Comparison of ENCODE assay signal across 23 cellular contexts in the genomic region with DNA sequence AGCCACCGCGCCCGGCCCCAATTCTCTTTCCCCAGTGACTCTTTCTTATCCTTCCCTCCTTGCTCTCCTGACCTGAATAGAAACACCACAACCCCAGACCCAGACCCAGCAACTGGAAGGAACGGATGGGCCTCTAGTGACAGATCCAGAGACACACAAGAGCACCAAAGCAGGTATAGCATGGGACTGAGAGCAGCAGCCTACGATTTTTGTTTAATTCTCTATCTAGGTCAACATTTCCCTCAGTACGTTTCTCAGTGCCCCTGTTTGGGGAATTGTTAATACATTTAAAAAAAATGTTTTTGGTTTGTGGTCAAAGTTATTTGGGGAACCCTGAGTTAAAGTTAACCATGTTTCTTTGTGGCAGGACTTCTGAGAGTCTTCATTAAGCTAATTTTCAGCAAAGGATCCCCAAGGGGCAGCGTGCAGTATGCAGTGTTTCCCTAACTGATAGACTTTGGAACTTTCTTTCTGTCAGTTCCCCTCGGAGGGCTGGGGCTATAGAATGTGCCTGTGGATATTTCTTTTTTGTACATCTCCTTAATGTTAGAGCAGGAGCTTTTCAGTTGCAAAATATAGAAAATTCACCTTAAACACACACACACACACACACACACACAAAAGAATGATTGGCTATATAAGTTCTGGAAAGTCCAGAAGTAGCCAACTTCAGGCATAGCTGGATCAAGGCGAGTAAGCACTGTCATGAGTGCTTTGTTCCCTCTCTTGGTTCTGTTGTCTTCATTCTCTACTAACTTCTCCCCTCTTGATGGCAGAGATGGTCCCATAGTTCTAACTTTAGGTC. TPM values are rescaled to one million over a fixed set of nuclear protein-coding genes. Genes with fewer than 3 reads are reported as not detected.
DNase-seq lines count a peak whose midpoint lies in the region; ATAC-seq and TF ChIP-seq lines count a peak whose summit lies in the region.
"Had no signal": no experiment of that assay in that cellular context is flagged by ENCODE, and none has a peak within 500 bp of the region (broad histone marks: within the 10 kb centered on the region; RNA-seq: fewer than 3 reads in every experiment).

No MANE protein-coding gene starts in this region.

- peak overlapping the region; percentile 55 for H3K27ac Mint-ChIP-seq in MCF 10A (ENCODE audit: low read depth, unreplicated experiment)
- H3K27ac Mint-ChIP-seq in activated CD8-positive, alpha-beta T cell treated with anti-CD3 and anti-CD28 coated beads for 36 hours: peak overlapping the region; percentile 30
- peak overlapping the region; percentile 25 for H3K27ac Mint-ChIP-seq in stimulated activated memory B cell treated with anti-CD40 and anti-IgM and Interleukin-4, amounts not matched to agents 10 μg/mL and 1 μg/mL and 100 μg/mL, for 72 hours
- H3K27ac Mint-ChIP-seq: T-helper 1 cell treated with Interleukin-12 subunit alpha and Interleukin-12 subunit beta and Interleukin-4 antibody, amounts not matched to agents 30 μg/mL and 1 μg/mL, for 36 hours had no signal

- H3K27me3 Mint-ChIP-seq in MCF 10A (ENCODE audit: insufficient read depth, unreplicated experiment): no peaks in the 10 kb centered on the region
- H3K27me3 Mint-ChIP-seq in activated CD8-positive, alpha-beta T cell treated with anti-CD3 and anti-CD28 coated beads for 36 hours: no peaks in the 10 kb centered on the region
- no peaks in the 10 kb centered on the region for H3K27me3 Mint-ChIP-seq in stimulated activated memory B cell treated with anti-CD40 and anti-IgM and Interleukin-4, amounts not matched to agents 10 μg/mL and 1 μg/mL and 100 μg/mL, for 72 hours

- no peak overlapping the region for H2AFZ ChIP-seq in mammary epithelial cell (ENCODE audit: low read depth, low read length)

- no peak overlapping the region for H3K4me3 ChIP-seq in mammary epithelial cell (replicated peaks in 1 of 3; ENCODE audit: insufficient read depth in 1 of 3, low read depth in 2 of 3, low read length in 3 of 3)
- H3K4me3 ChIP-seq: lower lobe of right lung, thoracic aorta had no signal

- peaks cover 5% of the 10 kb centered on the region for H3K9me3 Mint-ChIP-seq in MCF 10A (ENCODE audit: unreplicated experiment)
- peaks cover 40% of the 10 kb centered on the region for H3K9me3 Mint-ChIP-seq in activated CD8-positive, alpha-beta T cell treated with anti-CD3 and anti-CD28 coated beads for 36 hours
- H3K9me3 Mint-ChIP-seq in stimulated activated memory B cell treated with anti-CD40 and anti-IgM and Interleukin-4, amounts not matched to agents 10 μg/mL and 1 μg/mL and 100 μg/mL, for 72 hours: peaks cover 12% of the 10 kb centered on the region

- peaks cover 41% of the 10 kb centered on the region for H3K79me2 ChIP-seq in mammary epithelial cell (ENCODE audit: insufficient read depth, low read length)

- dilution Hi-C loops in mammary epithelial cell (cut with HindIII; ENCODE audit: low sequenced_read_pairs): loop anchor here (5.0 kb wide), 1 partner anchor 64 kb away; no protein-coding TSS in a partner anchor

- H3K36me3 ChIP-seq in mammary epithelial cell (ENCODE audit: insufficient read depth, low read length): peaks cover 45% of the 10 kb centered on the region

- H3K27ac ChIP-seq in mammary epithelial cell (ENCODE audit: insufficient read depth, low read depth, low read length): no peak overlapping the region
- H3K27ac ChIP-seq: lower lobe of right lung, thoracic aorta, VCaP had no signal

- H4K20me1 ChIP-seq in mammary epithelial cell (ENCODE audit: insufficient read depth, low read length): no peaks in the 10 kb centered on the region

- intact Hi-C loops in MCF 10A (cut with micrococcal nuclease): no loop called here
- intact Hi-C loops in mammary epithelial cell (cut with micrococcal nuclease): loop anchor here (5.0 kb wide), 1 partner anchor 51 kb away; no protein-coding TSS in a partner anchor
- intact Hi-C loops in activated CD8-positive, alpha-beta T cell treated with anti-CD3 and anti-CD28 coated beads for 36 hours (cut with micrococcal nuclease): no loop called here

- no peak overlapping the region for H3K9ac ChIP-seq in mammary epithelial cell (ENCODE audit: insufficient read depth, low read length)

- H3K4me2 ChIP-seq in mammary epithelial cell (ENCODE audit: insufficient read depth, low read depth, low read length): no peak overlapping the region

- POLR2A ChIA-PET in MCF 10A (lab: Yijun Ruan, JAX): interaction anchor here (1.0 kb wide), 1 partner anchor 37 kb away, joined by 3 read pairs; no protein-coding TSS in a partner anchor
- POLR2A ChIA-PET in activated CD8-positive, alpha-beta T cell treated with anti-CD3 and anti-CD28 coated beads for 36 hours (lab: Charles Lee): interaction anchor here (0.8 to 3.2 kb wide), 4 partner anchors 12 to 101 kb away, joined by 3 to 17 read pairs (median 4); no protein-coding TSS in a partner anchor

- no peak for TF ChIP-seq CTCF in MCF 10A (IDR thresholded peaks at IDR 0.05; ENCODE audit: unreplicated experiment)
- TF ChIP-seq CTCF in mammary epithelial cell (conservative IDR thresholded peaks at IDR 0.05 in 1 of 2, IDR thresholded peaks at IDR 0.05 in 1 of 2; ENCODE audit: extremely low read depth in 1 of 2, insufficient read depth in 1 of 2, low read depth in 1 of 2, low read length in 2 of 2): no peak
- no peak for TF ChIP-seq CTCF in activated CD8-positive, alpha-beta T cell treated with anti-CD3 and anti-CD28 coated beads for 36 hours (IDR thresholded peaks at IDR 0.05)

- in situ Hi-C loops in mammary epithelial cell (cut with MboI; ENCODE audit: low sequenced_read_pairs in 2 of 2): loop anchor here in 1 of 2 donors (10.0 kb wide), 1 partner anchor 84 kb away; the partner anchor contains the start of gene LSR

- CTCF ChIA-PET in MCF 10A (lab: Yijun Ruan, JAX): interaction anchor here (0.7 to 3.1 kb wide), 2 partner anchors 12 to 25 kb away, joined by 3 to 10 read pairs; partner anchors contain the start of gene LGI4
- CTCF ChIA-PET in mammary epithelial cell (lab: Charles Lee; ENCODE audit: low non-redundant PET): no interaction called here
- CTCF ChIA-PET in activated CD8-positive, alpha-beta T cell treated with anti-CD3 and anti-CD28 coated beads for 36 hours (lab: Charles Lee): interaction anchor here (0.8 to 1.5 kb wide), 3 partner anchors 19 to 108 kb away, joined by 3 to 4 read pairs (median 3); partner anchors contain the start of gene USF2

- H3K27me3 ChIP-seq in mammary epithelial cell (ENCODE audit: insufficient read depth, low read length): no peaks in the 10 kb centered on the region

- H3K4me3 Mint-ChIP-seq in MCF 10A (ENCODE audit: unreplicated experiment): no peak overlapping the region
- H3K4me3 Mint-ChIP-seq in activated CD8-positive, alpha-beta T cell treated with anti-CD3 and anti-CD28 coated beads for 36 hours: no peak overlapping the region
- H3K4me3 Mint-ChIP-seq in stimulated activated memory B cell treated with anti-CD40 and anti-IgM and Interleukin-4, amounts not matched to agents 10 μg/mL and 1 μg/mL and 100 μg/mL, for 72 hours: no peak overlapping the region
- H3K4me3 Mint-ChIP-seq: T-helper 1 cell treated with Interleukin-12 subunit alpha and Interleukin-12 subunit beta and Interleukin-4 antibody, amounts not matched to agents 30 μg/mL and 1 μg/mL, for 36 hours had no signal

- 98% methylated on average over 5 of the region's 9 CpGs for WGBS in mammary epithelial cell (ENCODE audit: low coverage, missing lambda C conversion rate)

- H3K9me3 ChIP-seq in mammary epithelial cell (replicated peaks; ENCODE audit: insufficient read depth, low read length): peaks cover 35% of the 10 kb centered on the region

- peaks cover 38% of the 10 kb centered on the region for H3K4me1 ChIP-seq in mammary epithelial cell (ENCODE audit: insufficient read depth, low read length)
- H3K4me1 ChIP-seq: lower lobe of right lung had no signal

- DNase-seq in MCF 10A (ENCODE audit: unreplicated experiment) (no peak), mammary epithelial cell (no peak), cortex of kidney (lab: John Stamatoyannopoulos, UW) (no peak)
- no peak for DNase-seq in activated CD8-positive, alpha-beta T cell treated with anti-CD3 and anti-CD28 coated beads for 36 hours
- DNase-seq: activated effector memory CD4-positive, alpha-beta T cell treated with Interleukin-2 at 50 U/mL for 16 hours; central memory CD4-positive, alpha-beta T cell; KBM-7; lower lobe of right lung; MV-4-11; NCI-H1694 treated with DMSO at 0.1 percent for 48 hours; NCI-H748 treated with DMSO at 0.1 percent for 48 hours; occipital lobe; right cardiac atrium; SHP77 treated with DMSO at 0.1 percent for 48 hours had no signal

- peaks cover 63% of the 10 kb centered on the region for H3K36me3 Mint-ChIP-seq in MCF 10A (ENCODE audit: insufficient read depth, unreplicated experiment)
- H3K36me3 Mint-ChIP-seq in activated CD8-positive, alpha-beta T cell treated with anti-CD3 and anti-CD28 coated beads for 36 hours (ENCODE audit: low read depth): peaks cover 100% of the 10 kb centered on the region
- peaks cover 89% of the 10 kb centered on the region for H3K36me3 Mint-ChIP-seq in stimulated activated memory B cell treated with anti-CD40 and anti-IgM and Interleukin-4, amounts not matched to agents 10 μg/mL and 1 μg/mL and 100 μg/mL, for 72 hours

- peaks cover 8% of the 10 kb centered on the region for H3K4me1 Mint-ChIP-seq in MCF 10A (ENCODE audit: insufficient read depth, unreplicated experiment)
- peaks cover 48% of the 10 kb centered on the region for H3K4me1 Mint-ChIP-seq in activated CD8-positive, alpha-beta T cell treated with anti-CD3 and anti-CD28 coated beads for 36 hours (ENCODE audit: low read depth)
- peaks cover 30% of the 10 kb centered on the region for H3K4me1 Mint-ChIP-seq in stimulated activated memory B cell treated with anti-CD40 and anti-IgM and Interleukin-4, amounts not matched to agents 10 μg/mL and 1 μg/mL and 100 μg/mL, for 72 hours

- BruUV-seq in MCF 10A (replicated peaks; lab: Mats Ljungman, UMichigan): no TSS peak
- no TSS peak for BruUV-seq in mammary epithelial cell (replicated peaks; lab: Mats Ljungman, UMichigan)

- ATAC-seq in activated CD8-positive, alpha-beta T cell treated with anti-CD3 and anti-CD28 coated beads for 36 hours: no peak
- no peak for ATAC-seq in stimulated activated memory B cell treated with anti-CD40 and anti-IgM and Interleukin-4, amounts not matched to agents 10 μg/mL and 1 μg/mL and 100 μg/mL, for 72 hours
- ATAC-seq in GM21737 (IDR thresholded peaks at IDR 0.05; ENCODE audit: unreplicated experiment): no peak
- ATAC-seq: lower lobe of right lung, right cardiac atrium had no signal

RNA-seq across cellular contexts. Expression of gene FXYD5, which starts 6.3 kb away (rescaled TPM):
- total RNA-seq in MCF 10A (2022) (150 and 159 TPM in 2 replicates), mammary epithelial cell (100 to 1,000 TPM in 1 of 2 donors, 10 to 100 TPM in 1; 23.5 to 349 TPM)
- 390 TPM for polyA plus RNA-seq in mammary epithelial cell
- polyA minus RNA-seq in mammary epithelial cell: 448 TPM
- total RNA-seq in activated CD8-positive, alpha-beta T cell treated with anti-CD3 and anti-CD28 coated beads for 36 hours: 100 to 1,000 TPM; 225 to 241 TPM
- total RNA-seq: frontal cortex, occipital lobe had no signal

RNA-seq across cellular contexts. Expression of gene FXYD7, which starts 17.8 kb away (rescaled TPM):
- total RNA-seq in MCF 10A (2022) (not detected in 2 replicates), mammary epithelial cell (1 to 10 TPM in 1 of 2 donors, not detected in 1; 1.1 TPM)
- 0.67 TPM for polyA plus RNA-seq in mammary epithelial cell
- not detected for polyA minus RNA-seq in mammary epithelial cell
- under 1 TPM in 1 of 2 experiments, not detected in 1; 0.38 TPM for total RNA-seq in activated CD8-positive, alpha-beta T cell treated with anti-CD3 and anti-CD28 coated beads for 36 hours
- total RNA-seq: activated CD8-positive, alpha-beta memory T cell treated with anti-CD3 and anti-CD28 coated beads for 36 hours; lower lobe of right lung; thoracic aorta had no signal
- polyA plus RNA-seq: AG04450, keratinocyte had no signal

RNA-seq across cellular contexts. Expression of gene FXYD1, which starts 22.2 kb away (rescaled TPM):
- total RNA-seq in MCF 10A (2022): not detected in 2 replicates
- 1 to 10 TPM in 1 of 2 donors, not detected in 1; 1.9 TPM for total RNA-seq in mammary epithelial cell
- 0.17 TPM for polyA plus RNA-seq in mammary epithelial cell
- not detected for polyA minus RNA-seq in mammary epithelial cell
- total RNA-seq in activated CD8-positive, alpha-beta T cell treated with anti-CD3 and anti-CD28 coated beads for 36 hours: 1 to 10 TPM in 1 of 2 experiments, not detected in 1; 1.9 TPM
- total RNA-seq: activated CD8-positive, alpha-beta memory T cell treated with anti-CD3 and anti-CD28 coated beads for 36 hours; frontal cortex; occipital lobe had no signal

RNA-seq across cellular contexts. Expression of gene LGI4, which starts 26.0 kb away (rescaled TPM):
- total RNA-seq in MCF 10A (2022) (0.91 TPM in 1 of 2 replicates, not detected in the other), mammary epithelial cell (under 1 TPM; 0.17 to 0.42 TPM)
- 0.16 TPM for polyA plus RNA-seq in mammary epithelial cell
- 0.21 TPM for polyA minus RNA-seq in mammary epithelial cell
- under 1 TPM; 0.25 to 0.27 TPM for total RNA-seq in activated CD8-positive, alpha-beta T cell treated with anti-CD3 and anti-CD28 coated beads for 36 hours
- total RNA-seq: activated CD8-positive, alpha-beta memory T cell treated with anti-CD3 and anti-CD28 coated beads for 36 hours had no signal

RNA-seq across cellular contexts. Expression of gene FXYD3, which starts 45.2 kb away (rescaled TPM):
- total RNA-seq in MCF 10A (2022) (4.3 and 6.9 TPM in 2 replicates), mammary epithelial cell (100 to 1,000 TPM; 344 to 808 TPM)
- polyA plus RNA-seq in mammary epithelial cell: 901 TPM
- 137 TPM for polyA minus RNA-seq in mammary epithelial cell
- total RNA-seq in activated CD8-positive, alpha-beta T cell treated with anti-CD3 and anti-CD28 coated beads for 36 hours: not detected
- total RNA-seq: activated CD8-positive, alpha-beta memory T cell treated with anti-CD3 and anti-CD28 coated beads for 36 hours; frontal cortex; occipital lobe had no signal
- polyA plus RNA-seq: AG04450 had no signal
